ENCODE assay signal across 1 cellular context in the genomic region with DNA sequence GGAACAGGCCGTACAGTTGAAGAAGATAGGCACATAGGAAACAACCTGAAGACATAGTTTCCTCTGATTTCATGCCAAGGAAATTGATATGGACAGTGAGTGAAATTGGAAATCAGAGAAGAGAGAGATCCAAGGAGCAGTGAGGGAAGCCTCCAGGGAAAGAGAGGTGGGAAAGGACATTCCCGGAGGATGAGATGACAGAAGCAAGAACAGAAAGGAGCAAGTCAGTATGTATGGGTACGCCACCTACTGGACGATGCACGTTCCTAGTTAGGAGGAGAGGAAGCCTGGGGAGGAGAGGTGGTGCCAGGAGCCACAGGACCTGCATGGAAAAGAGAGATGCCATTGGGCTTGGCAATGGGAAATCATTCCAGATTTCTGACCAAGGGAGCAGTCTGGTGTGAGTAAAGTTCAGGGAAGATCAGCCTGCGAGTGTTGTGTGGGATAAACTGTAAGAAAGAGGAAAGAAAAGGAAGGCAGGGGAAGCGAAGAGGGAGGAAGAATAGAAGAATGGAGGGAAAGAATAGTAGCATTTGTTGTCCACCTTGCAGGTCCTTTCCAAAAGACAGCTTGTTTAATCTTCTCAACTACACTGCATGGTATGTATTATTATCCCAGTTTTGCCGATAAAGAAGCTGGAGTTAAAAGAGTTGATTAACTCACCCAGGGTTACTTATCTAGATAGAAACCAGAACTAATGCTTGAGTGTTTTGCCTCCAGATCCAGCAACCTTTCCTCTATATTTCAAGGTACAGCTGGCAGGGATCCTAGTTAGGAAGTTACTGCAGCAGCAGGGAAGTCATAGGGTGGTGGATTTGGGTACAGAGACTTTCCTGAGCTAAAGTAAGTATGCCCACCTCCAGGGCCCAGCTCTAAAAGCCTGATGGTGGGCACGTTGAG.
TF ChIP-seq lines count a peak whose summit lies in the region.

No MANE protein-coding gene starts in this region.

TF ChIP-seq in K562, 482 proteins besides CTCF, POLR2A, EP300 and RAD21 (continued from another document and continues in another):
- TF ChIP-seq ZBTB5 (IDR thresholded peaks at IDR 0.05) (no peak), TFE3 (CRISPR knock-in tag; IDR thresholded peaks at IDR 0.05) (no peak), NR2C1 (IDR thresholded peaks at IDR 0.05) (no peak), NR2C1 (tag; IDR thresholded peaks at IDR 0.05) (no peak), NFYB (IDR thresholded peaks at IDR 0.05; ENCODE audit: extremely low read depth, insufficient read length) (no peak), MLX (CRISPR knock-in tag; conservative IDR thresholded peaks at IDR 0.05) (no peak), ZNF507 (tag; conservative IDR thresholded peaks at IDR 0.05) (no peak), MAFG (tag; conservative IDR thresholded peaks at IDR 0.05) (no peak; the same call in 1 of the 2 replicates), IRF1 (CRISPR knock-in tag; IDR thresholded peaks at IDR 0.05; ENCODE audit: borderline replicate concordance) (no peak), BACH1 (tag; IDR thresholded peaks at IDR 0.05) (no peak), ZFP30 (CRISPR knock-in tag; IDR thresholded peaks at IDR 0.05; ENCODE audit: borderline replicate concordance) (no peak), E2F1 (CRISPR knock-in tag; IDR thresholded peaks at IDR 0.05) (no peak), GABPA (tag; conservative IDR thresholded peaks at IDR 0.05; ENCODE audit: low read depth) (no peak), ZNF354B (CRISPR knock-in tag; IDR thresholded peaks at IDR 0.05) (no peak), ZBTB17 (CRISPR knock-in tag; IDR thresholded peaks at IDR 0.05) (no peak), ZNF274 (IDR thresholded peaks at IDR 0.05; ENCODE audit: borderline replicate concordance, low read depth, low read length) (no peak), ELK1 (CRISPR knock-in tag; IDR thresholded peaks at IDR 0.05) (no peak), CBFA2T2 (conservative IDR thresholded peaks at IDR 0.05) (no peak), DPF2 (IDR thresholded peaks at IDR 0.05) (no peak; the same call in 1 of the 2 replicates), ZNF431 (CRISPR knock-in tag; IDR thresholded peaks at IDR 0.05) (no peak), TCF15 (CRISPR knock-in tag; IDR thresholded peaks at IDR 0.05) (no peak), SIRT6 (IDR thresholded peaks at IDR 0.05; ENCODE audit: low read depth, low read length) (no peak), TSC22D4 (tag; IDR thresholded peaks at IDR 0.05) (no peak), MCM7 (IDR thresholded peaks at IDR 0.05) (no peak), CHD1 (IDR thresholded peaks at IDR 0.05; ENCODE audit: low read length) (no peak), ZNF583 (CRISPR knock-in tag; IDR thresholded peaks at IDR 0.05) (no peak), RCOR1 (IDR thresholded peaks at IDR 0.05; ENCODE audit: borderline replicate concordance in 1 of 2, low read depth in 2 of 2, low read length in 2 of 2) (peak in 1 of 2 experiments; percentile 55; a peak in 1 of 4 replicates), ZNF740 (CRISPR knock-in tag; IDR thresholded peaks at IDR 0.05) (no peak), ZNF740 (tag; IDR thresholded peaks at IDR 0.05) (no peak), TAF7 (tag; IDR thresholded peaks at IDR 0.05) (no peak), CBX1 (IDR thresholded peaks at IDR 0.05; ENCODE audit: low read depth) (no peak), ZNF143 (CRISPR knock-in tag; IDR thresholded peaks at IDR 0.05) (no peak), E4F1 (CRISPR knock-in tag; IDR thresholded peaks at IDR 0.05; ENCODE audit: borderline replicate concordance) (no peak), HNRNPLL (IDR thresholded peaks at IDR 0.05; ENCODE audit: low read depth, low read length, poor library complexity, severe bottlenecking) (no peak), ILF3 (IDR thresholded peaks at IDR 0.05; ENCODE audit: borderline replicate concordance) (no peak), MXI1 (IDR thresholded peaks at IDR 0.05; ENCODE audit: low read depth, low read length) (no peak), POLR3G (IDR thresholded peaks at IDR 0.05; ENCODE audit: extremely low read depth, insufficient read length, insufficient replicate concordance) (no peak), ZBTB7A (IDR thresholded peaks at IDR 0.05; ENCODE audit: borderline replicate concordance, control insufficient read depth, low read depth, low read length) (no peak), ZNF644 (tag; IDR thresholded peaks at IDR 0.05; ENCODE audit: low read depth) (no peak), STAG1 (CRISPR knock-in tag; IDR thresholded peaks at IDR 0.05; ENCODE audit: borderline replicate concordance) (no peak), SOX6 (IDR thresholded peaks at IDR 0.05) (no peak), ERF (CRISPR knock-in tag; IDR thresholded peaks at IDR 0.05) (no peak), ZNF551 (CRISPR knock-in tag; IDR thresholded peaks at IDR 0.05) (no peak), ZNF316 (IDR thresholded peaks at IDR 0.05) (peak; percentile 44; the same call in 1 of the 2 replicates), RBM22 (IDR thresholded peaks at IDR 0.05; ENCODE audit: low read depth, low read length, poor library complexity, severe bottlenecking) (no peak), CAMTA2 (CRISPR knock-in tag; conservative IDR thresholded peaks at IDR 0.05) (no peak), CEBPB (tag; IDR thresholded peaks at IDR 0.05) (no peak), LEF1 (IDR thresholded peaks at IDR 0.05) (no peak), SAFB (IDR thresholded peaks at IDR 0.05; ENCODE audit: borderline replicate concordance, low read depth, low read length) (no peak), E2F3 (CRISPR knock-in tag; IDR thresholded peaks at IDR 0.05) (no peak), DACH1 (IDR thresholded peaks at IDR 0.05; ENCODE audit: partially characterized antibody) (no peak), ZNF695 (CRISPR knock-in tag; IDR thresholded peaks at IDR 0.05) (no peak)
- TF ChIP-seq, protein P1, sequence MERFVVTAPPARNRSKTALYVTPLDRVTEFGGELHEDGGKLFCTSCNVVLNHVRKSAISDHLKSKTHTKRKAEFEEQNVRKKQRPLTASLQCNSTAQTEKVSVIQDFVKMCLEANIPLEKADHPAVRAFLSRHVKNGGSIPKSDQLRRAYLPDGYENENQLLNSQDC (CRISPR knock-in tag; IDR thresholded peaks at IDR 0.05), result no peak
- TF ChIP-seq, protein P2, sequence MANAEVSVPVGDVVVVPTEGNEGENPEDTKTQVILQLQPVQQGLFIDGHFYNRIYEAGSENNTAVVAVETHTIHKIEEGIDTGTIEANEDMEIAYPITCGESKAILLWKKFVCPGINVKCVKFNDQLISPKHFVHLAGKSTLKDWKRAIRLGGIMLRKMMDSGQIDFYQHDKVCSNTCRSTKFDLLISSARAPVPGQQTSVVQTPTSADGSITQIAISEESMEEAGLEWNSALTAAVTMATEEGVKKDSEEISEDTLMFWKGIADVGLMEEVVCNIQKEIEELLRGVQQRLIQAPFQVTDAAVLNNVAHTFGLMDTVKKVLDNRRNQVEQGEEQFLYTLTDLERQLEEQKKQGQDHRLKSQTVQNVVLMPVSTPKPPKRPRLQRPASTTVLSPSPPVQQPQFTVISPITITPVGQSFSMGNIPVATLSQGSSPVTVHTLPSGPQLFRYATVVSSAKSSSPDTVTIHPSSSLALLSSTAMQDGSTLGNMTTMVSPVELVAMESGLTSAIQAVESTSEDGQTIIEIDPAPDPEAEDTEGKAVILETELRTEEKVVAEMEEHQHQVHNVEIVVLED (CRISPR knock-in tag; IDR thresholded peaks at IDR 0.05), result no peak
- TF ChIP-seq, protein P3, sequence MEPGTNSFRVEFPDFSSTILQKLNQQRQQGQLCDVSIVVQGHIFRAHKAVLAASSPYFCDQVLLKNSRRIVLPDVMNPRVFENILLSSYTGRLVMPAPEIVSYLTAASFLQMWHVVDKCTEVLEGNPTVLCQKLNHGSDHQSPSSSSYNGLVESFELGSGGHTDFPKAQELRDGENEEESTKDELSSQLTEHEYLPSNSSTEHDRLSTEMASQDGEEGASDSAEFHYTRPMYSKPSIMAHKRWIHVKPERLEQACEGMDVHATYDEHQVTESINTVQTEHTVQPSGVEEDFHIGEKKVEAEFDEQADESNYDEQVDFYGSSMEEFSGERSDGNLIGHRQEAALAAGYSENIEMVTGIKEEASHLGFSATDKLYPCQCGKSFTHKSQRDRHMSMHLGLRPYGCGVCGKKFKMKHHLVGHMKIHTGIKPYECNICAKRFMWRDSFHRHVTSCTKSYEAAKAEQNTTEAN (CRISPR knock-in tag; IDR thresholded peaks at IDR 0.05), result no peak
